In genomic region chr2:193885419-193885818, GRCh38 we compare ENCODE assay signal across 20 cellular contexts.
DNase-seq lines count a peak whose midpoint lies in the region; ATAC-seq and TF ChIP-seq lines count a peak whose summit lies in the region.
"Had no signal": no experiment of that assay in that cellular context is flagged by ENCODE, and none has a peak within 500 bp of the region (broad histone marks: within the 10 kb centered on the region; RNA-seq: fewer than 3 reads in every experiment).

No MANE protein-coding gene starts in this region.

- intact Hi-C loops in mammary epithelial cell (cut with micrococcal nuclease) (loop anchor here (1.0 kb wide), 1 partner anchor 190 kb away; no protein-coding TSS in a partner anchor), breast epithelium (cut with DNase I; ENCODE audit: low total_unique reads) (no loop called here)

- WGBS in mammary epithelial cell (ENCODE audit: low coverage, missing lambda C conversion rate), result 100% methylated on average over 1 of the region's 1 CpG

- no peaks in the 10 kb centered on the region for H4K20me1 ChIP-seq in mammary epithelial cell (ENCODE audit: insufficient read depth, low read length)
- H4K20me1 ChIP-seq: BLaER1 treated with 17β-estradiol and CSF1 and Interleukin-3, amounts not matched to agents 10 nM and 100 nM had no signal

- no peaks in the 10 kb centered on the region for H3K36me3 ChIP-seq in mammary epithelial cell (ENCODE audit: insufficient read depth, low read length)
- no peaks in the 10 kb centered on the region for H3K36me3 ChIP-seq in breast epithelium
- H3K36me3 ChIP-seq: BLaER1 treated with 17β-estradiol and CSF1 and Interleukin-3, amounts not matched to agents 10 nM and 100 nM; Peyer's patch; SJSA1 had no signal

- H3K4me1 ChIP-seq in mammary epithelial cell (ENCODE audit: insufficient read depth, low read length), result no peaks in the 10 kb centered on the region
- H3K4me1 ChIP-seq in breast epithelium, result no peaks in the 10 kb centered on the region
- H3K4me1 ChIP-seq: BLaER1 treated with 17β-estradiol and CSF1 and Interleukin-3, amounts not matched to agents 10 nM and 100 nM; Peyer's patch; SJSA1 had no signal

- dilution Hi-C loops in mammary epithelial cell (cut with HindIII; ENCODE audit: low sequenced_read_pairs), result no loop called here

- no peak overlapping the region for H3K27ac ChIP-seq in mammary epithelial cell (ENCODE audit: insufficient read depth, low read depth, low read length)
- no peak overlapping the region for H3K27ac ChIP-seq in breast epithelium
- H3K27ac ChIP-seq: BLaER1 treated with 17β-estradiol and CSF1 and Interleukin-3, amounts not matched to agents 10 nM and 100 nM; Peyer's patch; SJSA1 had no signal

- H3K4me2 ChIP-seq in mammary epithelial cell (ENCODE audit: insufficient read depth, low read depth, low read length), result no peak overlapping the region
- H3K4me2 ChIP-seq: BLaER1 treated with 17β-estradiol and CSF1 and Interleukin-3, amounts not matched to agents 10 nM and 100 nM had no signal

- BruUV-seq in mammary epithelial cell (replicated peaks; lab: Mats Ljungman, UMichigan), result no TSS peak

- CTCF ChIA-PET in mammary epithelial cell (lab: Charles Lee; ENCODE audit: low non-redundant PET), result no interaction called here

- no peaks in the 10 kb centered on the region for H3K9me3 ChIP-seq in mammary epithelial cell (replicated peaks; ENCODE audit: insufficient read depth, low read length)
- H3K9me3 ChIP-seq in breast epithelium, result peaks cover 0 to 11% of the 10 kb centered on the region in 2 donors
- H3K9me3 ChIP-seq: BLaER1 treated with 17β-estradiol and CSF1 and Interleukin-3, amounts not matched to agents 10 nM and 100 nM; Peyer's patch had no signal

- H3K79me2 ChIP-seq in mammary epithelial cell (ENCODE audit: insufficient read depth, low read length), result no peaks in the 10 kb centered on the region

- in situ Hi-C loops in mammary epithelial cell (cut with MboI; ENCODE audit: low sequenced_read_pairs in 2 of 2), result no loop called here

- ATAC-seq in GM19328 (IDR thresholded peaks at IDR 0.05; ENCODE audit: unreplicated experiment), result no peak
- no peak for ATAC-seq in HG03135 (IDR thresholded peaks at IDR 0.05; ENCODE audit: unreplicated experiment)
- ATAC-seq: CD8-positive, alpha-beta T cell; HCT116 had no signal

- H3K4me3 ChIP-seq in mammary epithelial cell (replicated peaks in 1 of 3; ENCODE audit: insufficient read depth in 1 of 3, low read depth in 2 of 3, low read length in 3 of 3), result no peak overlapping the region
- no peak overlapping the region for H3K4me3 ChIP-seq in breast epithelium
- H3K4me3 ChIP-seq: BLaER1 treated with 17β-estradiol and CSF1 and Interleukin-3, amounts not matched to agents 10 nM and 100 nM; Peyer's patch; SJSA1 had no signal

- H3K27me3 ChIP-seq in mammary epithelial cell (ENCODE audit: insufficient read depth, low read length) (no peaks in the 10 kb centered on the region), breast epithelium (no peaks in the 10 kb centered on the region)
- H3K27me3 ChIP-seq: BLaER1 treated with 17β-estradiol and CSF1 and Interleukin-3, amounts not matched to agents 10 nM and 100 nM; Peyer's patch; SJSA1 had no signal

- DNase-seq in mammary epithelial cell (peak; percentile 6), breast epithelium (ENCODE audit: low spot score in 2 of 2) (no peak), NCI-H69 (lab: John Stamatoyannopoulos, UW) (peak; percentile 9), dermis blood vessel endothelial cell (peak; percentile 12), iPS-NIHi7 (ENCODE audit: extremely low spot score) (no peak)
- DNase-seq: Calu3; CD8-positive, alpha-beta T cell; GOT3; MM.1S; NCI-H1092; NCI-H1436 treated with DMSO at 0.1 percent for 48 hours; NCI-H2081; NCI-H345; NCI-H526; Peyer's patch had no signal

- peak in 1 of 2 donors; percentile 20 for TF ChIP-seq CTCF in mammary epithelial cell (conservative IDR thresholded peaks at IDR 0.05 in 1 of 2, IDR thresholded peaks at IDR 0.05 in 1 of 2; ENCODE audit: extremely low read depth in 1 of 2, insufficient read depth in 1 of 2, low read depth in 1 of 2, low read length in 2 of 2)
- no peak for TF ChIP-seq CTCF in breast epithelium (IDR thresholded peaks at IDR 0.05)

- TF ChIP-seq POLR2A in breast epithelium (IDR thresholded peaks at IDR 0.05), result no peak

- H2AFZ ChIP-seq in mammary epithelial cell (ENCODE audit: low read depth, low read length), result no peak overlapping the region

- no peak overlapping the region for H3K9ac ChIP-seq in mammary epithelial cell (ENCODE audit: insufficient read depth, low read length)
- H3K9ac ChIP-seq: BLaER1 treated with 17β-estradiol and CSF1 and Interleukin-3, amounts not matched to agents 10 nM and 100 nM had no signal

Comparison
In these comparisons a context has a peak if more than half of its experiments do, and no peak if none do; other contexts are left out.
1. DNase-seq: peak in mammary epithelial cell (single experiment), NCI-H69 (single experiment) and dermis blood vessel endothelial cell (single experiment); none in breast epithelium (0 of 2) and iPS-NIHi7 (single experiment).